8 cellular contexts compared by ENCODE assay signal in genomic region chr6:111565316-111566221, GRCh38. TPM values are rescaled to one million over a fixed set of nuclear protein-coding genes. Genes with fewer than 3 reads are reported as not detected.
DNase-seq lines count a peak whose midpoint lies in the region; ATAC-seq and TF ChIP-seq lines count a peak whose summit lies in the region.

No MANE protein-coding gene starts in this region.

- peaks cover 21% of the 10 kb centered on the region for H3K4me1 ChIP-seq in OCI-LY1 (ENCODE audit: insufficient read depth, low read length, severe bottlenecking)
- H3K4me1 ChIP-seq in skeletal muscle tissue (ENCODE audit: control insufficient read depth in 3 of 3, insufficient read depth in 3 of 3, low read length in 3 of 3), result peaks cover 38 to 52% (median 50%) of the 10 kb centered on the region in 3 donors
- peaks cover 26% of the 10 kb centered on the region for H3K4me1 ChIP-seq in testis

- H3K27me3 ChIP-seq in OCI-LY1 (ENCODE audit: insufficient read depth, low read length) (no peaks in the 10 kb centered on the region), skeletal muscle tissue (ENCODE audit: control insufficient read depth in 3 of 3, insufficient read depth in 3 of 3, low read length in 3 of 3) (no peaks in the 10 kb centered on the region), testis (no peaks in the 10 kb centered on the region)

- no peaks in the 10 kb centered on the region for H3F3A ChIP-seq in OCI-LY1 (ENCODE audit: insufficient read depth, low read length)

- 74 to 79% methylated on average over 11 to 12 of the region's 12 CpGs for WGBS in testis, 2 donors

- H3K27ac ChIP-seq in OCI-LY1 (ENCODE audit: low read depth, low read length, poor library complexity, severe bottlenecking) (peak overlapping the region; percentile 32), skeletal muscle tissue (ENCODE audit: low read depth, low read length) (peak overlapping the region; percentile 61), testis (peak overlapping the region in 1 of 2 donors; percentile 9)

- ATAC-seq in GM18517 (IDR thresholded peaks at IDR 0.05; ENCODE audit: unreplicated experiment) (peak; percentile 65), HG03139 (IDR thresholded peaks at IDR 0.05; ENCODE audit: unreplicated experiment) (peak; percentile 64)

- no peaks in the 10 kb centered on the region for H3K9me2 ChIP-seq in OCI-LY1 (ENCODE audit: low read depth, low read length)

- H3K9ac ChIP-seq in OCI-LY1 (ENCODE audit: low read length) (no peak overlapping the region; the same call in 1 of the 2 replicates), skeletal muscle tissue (ENCODE audit: low read depth in 1 of 3, low read length in 3 of 3) (peak overlapping the region; percentile 3 to 51 (median 28))

- no peaks in the 10 kb centered on the region for H3K79me2 ChIP-seq in OCI-LY1 (ENCODE audit: insufficient read depth, low read length)

- DNase-seq in ACHN, result peak; percentile 25
- DNase-seq in epithelial cell of esophagus (ENCODE audit: low read depth), result peak; percentile 49
- DNase-seq in testis, result no peak
- DNase-seq in occipital lobe (lab: John Stamatoyannopoulos, UW), result no peak

- H3K9me3 ChIP-seq in OCI-LY1 (ENCODE audit: low read length) (no peaks in the 10 kb centered on the region), skeletal muscle tissue (ENCODE audit: control insufficient read depth in 3 of 3, low read length in 3 of 3) (no peaks in the 10 kb centered on the region), testis (no peaks in the 10 kb centered on the region)

- peak; percentile 76 for TF ChIP-seq CTCF in OCI-LY1 (IDR thresholded peaks at IDR 0.05; ENCODE audit: low read length)
- peak; percentile 52 for TF ChIP-seq CTCF in epithelial cell of esophagus (IDR thresholded peaks at IDR 0.05; ENCODE audit: insufficient read depth, low read depth, low read length, missing control alignments)
- TF ChIP-seq CTCF in testis (IDR thresholded peaks at IDR 0.05), result no peak

- H2AFZ ChIP-seq in OCI-LY1 (ENCODE audit: low read length), result no peak overlapping the region

- H3K4me3 ChIP-seq in OCI-LY1 (ENCODE audit: low read depth, low read length, poor library complexity, severe bottlenecking) (no peak overlapping the region), epithelial cell of esophagus (ENCODE audit: low read length) (no peak overlapping the region), skeletal muscle tissue (ENCODE audit: low read length in 3 of 3) (no peak overlapping the region), testis (no peak overlapping the region)

- H3K4me2 ChIP-seq in OCI-LY1 (ENCODE audit: low read length), result no peak overlapping the region

- in situ Hi-C loops in ACHN (cut with HindIII; ENCODE audit: low pct_ligation_motif_present, low pct_unique_long_range_greater_than_20kb, low sequenced_read_pairs), result no loop called here

- no peaks in the 10 kb centered on the region for H4K20me1 ChIP-seq in OCI-LY1 (ENCODE audit: insufficient read depth, low read length)

- H3K36me3 ChIP-seq in OCI-LY1 (ENCODE audit: insufficient read depth, low read length), result peaks cover 65% of the 10 kb centered on the region
- H3K36me3 ChIP-seq in skeletal muscle tissue (ENCODE audit: control insufficient read depth in 3 of 3, insufficient read depth in 3 of 3, low read length in 3 of 3), result peaks cover 11 to 28% (median 25%) of the 10 kb centered on the region in 3 donors
- no peaks in the 10 kb centered on the region for H3K36me3 ChIP-seq in testis (ENCODE audit: low read depth, missing control alignments)

- TF ChIP-seq POLR2A in testis (IDR thresholded peaks at IDR 0.05), result no peak

- intact Hi-C loops in testis (cut with DNase I; ENCODE audit: low total_unique reads), result no loop called here

RNA-seq across cellular contexts. Expression of gene TRAF3IP2, which starts 40.1 kb away (rescaled TPM):
- total RNA-seq in skeletal muscle tissue (5.7 TPM), testis (1 to 10 TPM; 8.5 to 9.4 TPM), occipital lobe (3.4 TPM)
- polyA plus RNA-seq in testis (ENCODE audit: insufficient read depth, low read depth, low replicate concordance), result 9.5 TPM

Comparison
In these comparisons a context has a peak if more than half of its experiments do, and no peak if none do; other contexts are left out.
1. DNase-seq: peak in ACHN (single experiment) and epithelial cell of esophagus (single experiment); none in testis (single experiment) and occipital lobe (single experiment).
2. CTCF ChIP-seq: peak in OCI-LY1 (single experiment) and epithelial cell of esophagus (single experiment); none in testis (0 of 3).